ENCODE assay signal across 22 cellular contexts in genomic region chr19:5637971-5638370, GRCh38. TPM values are rescaled to one million over a fixed set of nuclear protein-coding genes. Genes with fewer than 3 reads are reported as not detected.
A peak's percentile ranks its signal among the peaks of the same experiment; 100 is the strongest.
DNase-seq lines count a peak whose midpoint lies in the region; ATAC-seq lines count a peak whose summit lies in the region.
"Had no signal": no experiment of that assay in that cellular context is flagged by ENCODE, and none has a peak within 500 bp of the region (broad histone marks: within the 10 kb centered on the region; RNA-seq: fewer than 3 reads in every experiment).

No MANE protein-coding gene starts in this region.

- H3K36me3 ChIP-seq in trophoblast cell (ENCODE audit: control insufficient read depth in 1 of 2, insufficient read depth in 2 of 2, low read length in 2 of 2), result peaks cover 22 to 26% of the 10 kb centered on the region in 2 experiments
- H3K36me3 ChIP-seq in aorta (ENCODE audit: control insufficient read depth in 1 of 2, insufficient read depth in 2 of 2, low read length in 1 of 2), result peaks cover 0 to 4% of the 10 kb centered on the region in 2 donors

- H3K4ac ChIP-seq in trophoblast cell (ENCODE audit: low read depth, low read length), result peak overlapping the region; percentile 92

- no peaks in the 10 kb centered on the region for H3K9me3 Mint-ChIP-seq in activated CD4-positive, alpha-beta T cell treated with anti-CD3 and anti-CD28 coated beads for 36 hours (ENCODE audit: low read depth)
- H3K9me3 Mint-ChIP-seq: CD4-positive, CD25-positive, alpha-beta regulatory T cell; H9 had no signal

- no peak overlapping the region for H3K4me2 ChIP-seq in trophoblast cell (ENCODE audit: low read length)
- H3K4me2 ChIP-seq: SK-N-SH had no signal

- no peak for DNase-seq in activated CD4-positive, alpha-beta T cell treated with anti-CD3 and anti-CD28 coated beads for 36 hours
- no peak for DNase-seq in activated CD4-positive, alpha-beta T cell treated with anti-CD3 and anti-CD28 coated beads, Interleukin-2, amount 50 U/mL, for 1 hour
- DNase-seq in NOMO-1 treated with DMSO at 0.1 percent for 48 hours (lab: John Stamatoyannopoulos, UW; ENCODE audit: unreplicated experiment) (peak; percentile 55), fibroblast of peridontal ligament (ENCODE audit: extremely low read depth) (peak; percentile 47), trophoblast cell (peak in 1 of 2 donors; percentile 59), aorta (no peak)
- DNase-seq: 8988T; BE2C; Caco-2; CD4-positive, CD25-positive, alpha-beta regulatory T cell; H9; NCI-H1092 treated with DMSO at 0.1 percent for 48 hours; NCI-H1694; NCI-H2081 treated with DMSO at 0.1 percent for 48 hours; NCI-H774; PC-3; RPMI8226; SHP77 treated with DMSO at 0.1 percent for 48 hours; SK-N-SH had no signal

- no peaks in the 10 kb centered on the region for H3K79me1 ChIP-seq in trophoblast cell (ENCODE audit: low read length)

- H4K8ac ChIP-seq in trophoblast cell (ENCODE audit: low read depth, low read length), result no peak overlapping the region

- no peak overlapping the region for H3K18ac ChIP-seq in trophoblast cell (ENCODE audit: low read length)

- no peak for ATAC-seq in activated CD4-positive, alpha-beta T cell treated with anti-CD3 and anti-CD28 coated beads for 36 hours
- no peak for ATAC-seq in GM19397 (IDR thresholded peaks at IDR 0.05; ENCODE audit: unreplicated experiment)
- no peak for ATAC-seq in aorta (ENCODE audit: low FRiP score)
- no peak for ATAC-seq in GM18873 (IDR thresholded peaks at IDR 0.05; ENCODE audit: low FRiP score, unreplicated experiment)
- ATAC-seq: PC-3 had no signal

- H2AK5ac ChIP-seq in trophoblast cell (ENCODE audit: low read length), result no peak overlapping the region

- H3K27me3 ChIP-seq in trophoblast cell (ENCODE audit: insufficient read depth, low read length) (no peaks in the 10 kb centered on the region), aorta (ENCODE audit: control insufficient read depth in 1 of 2, insufficient read depth in 2 of 2, low read length in 1 of 2) (no peaks in the 10 kb centered on the region)
- H3K27me3 ChIP-seq: BE2C had no signal

- no peak overlapping the region for H3K14ac ChIP-seq in trophoblast cell (ENCODE audit: low read length)

- H3K27ac ChIP-seq in trophoblast cell (ENCODE audit: low read depth, low read length) (no peak overlapping the region), aorta (ENCODE audit: low read depth in 1 of 2, low read length in 2 of 2) (no peak overlapping the region)
- H3K27ac ChIP-seq: HL-60 had no signal

- peaks cover 9% of the 10 kb centered on the region for H3K79me2 ChIP-seq in trophoblast cell (ENCODE audit: control insufficient read depth, insufficient read depth, low read length, poor library complexity)

- H3K9me3 ChIP-seq in trophoblast cell (ENCODE audit: insufficient read depth, low read depth, low read length) (no peaks in the 10 kb centered on the region), aorta (ENCODE audit: control insufficient read depth, low read length) (no peaks in the 10 kb centered on the region)
- H3K9me3 ChIP-seq: BE2C, Caco-2, SK-N-SH had no signal

- no peaks in the 10 kb centered on the region for H3K4me1 ChIP-seq in trophoblast cell (ENCODE audit: control insufficient read depth in 1 of 2, insufficient read depth in 2 of 2, low read length in 2 of 2)
- H3K4me1 ChIP-seq in aorta (ENCODE audit: control insufficient read depth in 1 of 2, insufficient read depth in 2 of 2, low read length in 2 of 2), result no peaks in the 10 kb centered on the region
- H3K4me1 ChIP-seq: BE2C, Caco-2 had no signal

- H4K91ac ChIP-seq in trophoblast cell (ENCODE audit: low read depth, low read length), result no peak overlapping the region

- no peak overlapping the region for H4K12ac ChIP-seq in trophoblast cell (ENCODE audit: low read depth, low read length)

- no peak overlapping the region for H2AFZ ChIP-seq in trophoblast cell (ENCODE audit: insufficient read depth, low read length, poor library complexity)

- POLR2A ChIA-PET in activated CD4-positive, alpha-beta T cell treated with anti-CD3 and anti-CD28 coated beads for 36 hours (lab: Charles Lee), result no interaction called here

- no peaks in the 10 kb centered on the region for H3K27me3 Mint-ChIP-seq in activated CD4-positive, alpha-beta T cell treated with anti-CD3 and anti-CD28 coated beads for 36 hours
- H3K27me3 Mint-ChIP-seq: CD4-positive, CD25-positive, alpha-beta regulatory T cell had no signal

- no peak overlapping the region for H3K4me3 ChIP-seq in trophoblast cell (ENCODE audit: low read depth, low read length)
- H3K4me3 ChIP-seq in aorta (ENCODE audit: low read length in 2 of 2), result no peak overlapping the region

- CTCF ChIA-PET in activated CD4-positive, alpha-beta T cell treated with anti-CD3 and anti-CD28 coated beads for 36 hours (lab: Charles Lee), result interaction anchor here (0.9 kb wide), 1 partner anchor 11 kb away, joined by 3 read pairs; no protein-coding TSS in a partner anchor

- peaks cover 35% of the 10 kb centered on the region for H3K4me1 Mint-ChIP-seq in activated CD4-positive, alpha-beta T cell treated with anti-CD3 and anti-CD28 coated beads for 36 hours

- H3K4me3 Mint-ChIP-seq in activated CD4-positive, alpha-beta T cell treated with anti-CD3 and anti-CD28 coated beads for 36 hours, result no peak overlapping the region
- H3K4me3 Mint-ChIP-seq: CD4-positive, CD25-positive, alpha-beta regulatory T cell; H9 had no signal

- H3K27ac Mint-ChIP-seq in activated CD4-positive, alpha-beta T cell treated with anti-CD3 and anti-CD28 coated beads for 36 hours, result peak overlapping the region; percentile 8

- peaks cover 40% of the 10 kb centered on the region for H3K36me3 Mint-ChIP-seq in activated CD4-positive, alpha-beta T cell treated with anti-CD3 and anti-CD28 coated beads for 36 hours (ENCODE audit: low read depth)

- H3K23ac ChIP-seq in trophoblast cell (ENCODE audit: low read length), result no peak overlapping the region

- no peak overlapping the region for H2BK120ac ChIP-seq in trophoblast cell (ENCODE audit: insufficient read depth, low read length, poor library complexity)

- no peak overlapping the region for H3K9ac ChIP-seq in trophoblast cell (ENCODE audit: low read length)
- H3K9ac ChIP-seq: SK-N-SH had no signal

- H2BK12ac ChIP-seq in trophoblast cell (ENCODE audit: low read length), result no peak overlapping the region

- H2BK5ac ChIP-seq in trophoblast cell (ENCODE audit: low read depth, low read length, poor library complexity), result no peak overlapping the region

- intact Hi-C loops in activated CD4-positive, alpha-beta T cell treated with anti-CD3 and anti-CD28 coated beads for 36 hours (cut with DNase I, micrococcal nuclease), result no loop called here
- intact Hi-C loops in aorta (cut with DNase I), result no loop called here

- no CpG with 5 or more reads among the region's 1 CpG for WGBS in trophoblast cell (ENCODE audit: extremely low coverage, insufficient coverage, insufficient read length)
- 49 to 51% methylated on average over 1 of the region's 1 CpG for WGBS in aorta, 2 donors

RNA-seq across cellular contexts. Expression of gene SAFB, which starts 15.1 kb away (rescaled TPM):
- 100 to 1,000 TPM; 100 to 118 TPM for total RNA-seq in activated CD4-positive, alpha-beta T cell treated with anti-CD3 and anti-CD28 coated beads for 36 hours
- polyA plus RNA-seq in trophoblast cell (2013), result 75.5 and 76.6 TPM in 2 replicates
- total RNA-seq in aorta, result 100 to 1,000 TPM in 1 of 2 donors, 10 to 100 TPM in 1; 79.3 to 100 TPM
- 10 to 100 TPM; 32.7 to 72.4 TPM for polyA plus RNA-seq in aorta

RNA-seq across cellular contexts. Expression of gene SAFB2, which starts 15.4 kb away (rescaled TPM):
- total RNA-seq in activated CD4-positive, alpha-beta T cell treated with anti-CD3 and anti-CD28 coated beads for 36 hours, result 10 to 100 TPM; 65.0 to 78.6 TPM
- polyA plus RNA-seq in trophoblast cell (2013), result 31.8 and 32.5 TPM in 2 replicates
- 100 to 1,000 TPM in 1 of 2 donors, 10 to 100 TPM in 1; 67.1 to 113 TPM for total RNA-seq in aorta
- polyA plus RNA-seq in aorta, result 10 to 100 TPM; 26.7 to 82.2 TPM

RNA-seq across cellular contexts. Expression of gene MICOS13, which starts 42.3 kb away (rescaled TPM):
- 10 to 100 TPM; 50.9 to 52.1 TPM for total RNA-seq in activated CD4-positive, alpha-beta T cell treated with anti-CD3 and anti-CD28 coated beads for 36 hours
- polyA plus RNA-seq in trophoblast cell (2013), result 31.3 and 32.4 TPM in 2 replicates
- 10 to 100 TPM; 35.4 to 39.0 TPM for total RNA-seq in aorta
- polyA plus RNA-seq in aorta, result 100 to 1,000 TPM; 100 to 103 TPM

RNA-seq across cellular contexts. Expression of gene HSD11B1L, which starts 42.9 kb away (rescaled TPM):
- total RNA-seq in activated CD4-positive, alpha-beta T cell treated with anti-CD3 and anti-CD28 coated beads for 36 hours, result 1 to 10 TPM; 2.0 to 3.2 TPM
- 8.4 and 8.7 TPM in 2 replicates for polyA plus RNA-seq in trophoblast cell (2013)
- 1 to 10 TPM; 3.9 to 5.7 TPM for total RNA-seq in aorta
- 10 to 100 TPM in 1 of 2 donors, 1 to 10 TPM in 1; 8.5 to 12.0 TPM for polyA plus RNA-seq in aorta

RNA-seq across cellular contexts. Expression of gene RPL36, which starts 52.1 kb away (rescaled TPM):
- total RNA-seq in activated CD4-positive, alpha-beta T cell treated with anti-CD3 and anti-CD28 coated beads for 36 hours, result 1,000 to 10,000 TPM; 1,452 to 1,530 TPM
- polyA plus RNA-seq in trophoblast cell (2013), result 1,527 and 1,530 TPM in 2 replicates
- total RNA-seq in aorta, result 100 to 1,000 TPM; 521 to 587 TPM
- polyA plus RNA-seq in aorta, result 1,000 to 10,000 TPM in 1 of 2 donors, 100 to 1,000 TPM in 1; 977 to 1,438 TPM

Comparison
In these comparisons a context has a peak if more than half of its experiments do, and no peak if none do; other contexts are left out.
1. DNase-seq: peak in NOMO-1 treated with DMSO at 0.1 percent for 48 hours (single experiment) and fibroblast of peridontal ligament (single experiment); none in activated CD4-positive, alpha-beta T cell treated with anti-CD3 and anti-CD28 coated beads for 36 hours (single experiment), activated CD4-positive, alpha-beta T cell treated with anti-CD3 and anti-CD28 coated beads, Interleukin-2, amount 50 U/mL, for 1 hour (single experiment) and aorta (0 of 2).